10 cellular contexts compared by ENCODE assay signal in the genomic region with DNA sequence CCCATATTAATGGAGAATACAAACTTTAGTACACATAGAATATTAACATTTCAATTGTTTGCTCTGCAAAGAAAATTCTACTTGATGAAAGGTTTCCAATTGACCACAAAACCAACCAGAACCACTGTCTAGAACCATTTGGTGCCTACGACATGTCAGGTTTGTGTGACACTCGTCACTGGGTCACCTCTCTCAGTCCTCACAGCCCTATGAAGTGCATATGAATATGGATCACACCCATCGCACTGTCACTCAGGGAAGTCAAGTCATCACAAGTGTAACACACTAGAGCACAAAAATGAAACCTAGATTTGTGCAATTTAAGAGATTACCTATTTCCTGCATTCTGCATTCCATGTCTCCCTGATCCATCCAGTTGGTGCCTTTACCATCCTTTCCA. TPM values are rescaled to one million over a fixed set of nuclear protein-coding genes. Genes with fewer than 3 reads are reported as not detected.
DNase-seq lines count a peak whose midpoint lies in the region; ATAC-seq and TF ChIP-seq lines count a peak whose summit lies in the region.
"Had no signal": no experiment of that assay in that cellular context is flagged by ENCODE, and none has a peak within 500 bp of the region (broad histone marks: within the 10 kb centered on the region; RNA-seq: fewer than 3 reads in every experiment).

No MANE protein-coding gene starts in this region.

- H3K23me2 ChIP-seq in H9 (ENCODE audit: insufficient read length, low read depth, low read length, poor library complexity, severe bottlenecking): no peaks in the 10 kb centered on the region

- no peaks in the 10 kb centered on the region for H3K27me3 ChIP-seq in H9 (ENCODE audit: insufficient read depth, low read length)
- no peaks in the 10 kb centered on the region for H3K27me3 ChIP-seq in neutrophil

- no peak overlapping the region for H2BK15ac ChIP-seq in H9 (ENCODE audit: low read depth, low read length)

- H3K9me3 ChIP-seq in H9 (ENCODE audit: control insufficient read depth, low read depth, low read length) (no peaks in the 10 kb centered on the region), neutrophil (no peaks in the 10 kb centered on the region)

- H3K4me1 ChIP-seq in H9 (ENCODE audit: insufficient read depth, low read length): peaks cover 4% of the 10 kb centered on the region; the same call in 1 of the 2 replicates
- peaks cover 35 to 37% of the 10 kb centered on the region in 2 experiments for H3K4me1 ChIP-seq in neutrophil (ENCODE audit: control insufficient read depth in 1 of 2, insufficient read depth in 1 of 2, low read depth in 1 of 2, low read length in 1 of 2)

- no CpG with 5 or more reads among the region's 3 CpGs for WGBS in H9 (ENCODE audit: extremely low coverage, insufficient read length, low lambda C conversion rate)

- H2AFZ ChIP-seq in H9 (ENCODE audit: low read length): no peak overlapping the region

- no peak overlapping the region for H2AK5ac ChIP-seq in H9 (ENCODE audit: insufficient read length, low read length)

- no peak overlapping the region for H3K14ac ChIP-seq in H9 (ENCODE audit: insufficient read depth, low read length)

- H3K79me1 ChIP-seq in H9 (ENCODE audit: insufficient read depth, low read depth, low read length, poor library complexity, severe bottlenecking): no peaks in the 10 kb centered on the region

- no peak overlapping the region for H4K8ac ChIP-seq in H9 (replicated peaks; ENCODE audit: insufficient read length, low read depth, low read length)

- H4K20me1 ChIP-seq in H9 (ENCODE audit: control insufficient read depth, insufficient read depth, insufficient read length): no peaks in the 10 kb centered on the region

- peak overlapping the region in 1 of 3 experiments; percentile 15; a peak in 1 of 7 replicates for H3K27ac Mint-ChIP-seq in H9
- H3K27ac Mint-ChIP-seq in activated naive CD8-positive, alpha-beta T cell treated with anti-CD3 and anti-CD28 coated beads for 36 hours: peak overlapping the region; percentile 95

- no peak overlapping the region for H3T11ph ChIP-seq in H9 (ENCODE audit: low read length)

- H3K9ac ChIP-seq in H9 (ENCODE audit: extremely low read depth, insufficient read length, low read length): no peak overlapping the region

- ATAC-seq in activated CD4-positive, CD25-positive, alpha-beta regulatory T cell treated with anti-CD3 and anti-CD28 coated beads, Interleukin-2, amount 50 U/mL, for 24 hours: peak; percentile 18 to 22

- peak overlapping the region; percentile 68 for H4K5ac ChIP-seq in H9 (ENCODE audit: insufficient read length, low read depth, low read length)

- no peak overlapping the region for H3K4me2 ChIP-seq in H9 (ENCODE audit: insufficient read depth, insufficient read length, low read length)

- peaks cover 5% of the 10 kb centered on the region for H3K36me3 ChIP-seq in neutrophil

- H3K4me1 Mint-ChIP-seq in H9: peaks cover 28 to 30% of the 10 kb centered on the region in 2 experiments
- H3K4me1 Mint-ChIP-seq in activated naive CD8-positive, alpha-beta T cell treated with anti-CD3 and anti-CD28 coated beads for 36 hours: peaks cover 62% of the 10 kb centered on the region

- H4K91ac ChIP-seq in H9 (ENCODE audit: insufficient read length, low read depth, low read length): no peak overlapping the region

- H3K27me3 Mint-ChIP-seq in H9 (ENCODE audit: low read depth): no peaks in the 10 kb centered on the region
- no peaks in the 10 kb centered on the region for H3K27me3 Mint-ChIP-seq in activated naive CD8-positive, alpha-beta T cell treated with anti-CD3 and anti-CD28 coated beads for 36 hours

- no peak overlapping the region for H3K23ac ChIP-seq in H9 (ENCODE audit: insufficient read length, low read depth, low read length)

- no peak overlapping the region for H3K18ac ChIP-seq in H9 (ENCODE audit: insufficient read length, low read depth, low read length)

- no peak overlapping the region for H2BK120ac ChIP-seq in H9 (ENCODE audit: low read depth, low read length, poor library complexity, severe bottlenecking)

- no peak overlapping the region for H2BK20ac ChIP-seq in H9 (ENCODE audit: low read depth, low read length, poor library complexity, severe bottlenecking)

- no peaks in the 10 kb centered on the region for H3K9me3 Mint-ChIP-seq in H9
- H3K9me3 Mint-ChIP-seq in activated naive CD8-positive, alpha-beta T cell treated with anti-CD3 and anti-CD28 coated beads for 36 hours: no peaks in the 10 kb centered on the region

- no peak overlapping the region for H3K4ac ChIP-seq in H9 (ENCODE audit: low read depth, low read length)

- peaks cover 2% of the 10 kb centered on the region; the same call in 1 of the 2 replicates for H3K79me2 ChIP-seq in H9 (ENCODE audit: insufficient read depth, low read length)

- no peak overlapping the region for H3K56ac ChIP-seq in H9 (ENCODE audit: insufficient read length, low read depth, low read length)

- TF ChIP-seq CTCF in H9 (conservative IDR thresholded peaks at IDR 0.05) (no peak), neutrophil (IDR thresholded peaks at IDR 0.05) (no peak)

- no peak overlapping the region for H3K4me3 ChIP-seq in neutrophil (ENCODE audit: low read depth in 1 of 2, low read length in 1 of 2)

- H2BK12ac ChIP-seq in H9 (ENCODE audit: insufficient read length, low read depth, low read length): no peak overlapping the region

- H3K4me3 Mint-ChIP-seq in H9: no peak overlapping the region
- no peak overlapping the region for H3K4me3 Mint-ChIP-seq in activated naive CD8-positive, alpha-beta T cell treated with anti-CD3 and anti-CD28 coated beads for 36 hours

- H3K27ac ChIP-seq in H9 (ENCODE audit: insufficient read length, low read depth, low read length): no peak overlapping the region
- H3K27ac ChIP-seq in neutrophil: peak overlapping the region; percentile 91
- H3K27ac ChIP-seq: 22Rv1 had no signal

- no peak overlapping the region for H2BK5ac ChIP-seq in H9 (ENCODE audit: insufficient read length, low read length)

- H3K36me3 Mint-ChIP-seq in H9 (ENCODE audit: insufficient read depth in 1 of 3, low read depth in 3 of 3): peaks cover 4 to 9% (median 5%) of the 10 kb centered on the region in 3 experiments; a peak in 5 of 7 replicates
- H3K36me3 Mint-ChIP-seq in activated naive CD8-positive, alpha-beta T cell treated with anti-CD3 and anti-CD28 coated beads for 36 hours: peaks cover 21% of the 10 kb centered on the region

- DNase-seq in activated CD4-positive, CD25-positive, alpha-beta regulatory T cell (lab: John Stamatoyannopoulos, UW): no peak
- DNase-seq in H9 (no peak), RKO (ENCODE audit: low spot score) (no peak), DMS 273 treated with DMSO at 0.1 percent for 48 hours (lab: John Stamatoyannopoulos, UW) (no peak), NK-92 (lab: John Stamatoyannopoulos, UW; ENCODE audit: unreplicated experiment) (no peak)
- peak; percentile 9 for DNase-seq in activated naive CD8-positive, alpha-beta T cell treated with anti-CD3 and anti-CD28 coated beads for 36 hours
- DNase-seq: caudate nucleus had no signal

RNA-seq across cellular contexts. Expression of a gene that starts 43.7 kb away (rescaled TPM):
- 46.1 and 48.7 TPM in 2 replicates for total RNA-seq in H9 (2021)
- 10 to 100 TPM; 50.9 to 57.2 TPM for total RNA-seq in activated naive CD8-positive, alpha-beta T cell treated with anti-CD3 and anti-CD28 coated beads for 36 hours
